ENCODE assay signal across 20 cellular contexts in genomic region chr9:114409842-114410241, GRCh38. TPM values are rescaled to one million over a fixed set of nuclear protein-coding genes. Genes with fewer than 3 reads are reported as not detected.
A peak's percentile ranks its signal among the peaks of the same experiment; 100 is the strongest.
DNase-seq lines count a peak whose midpoint lies in the region; ATAC-seq and TF ChIP-seq lines count a peak whose summit lies in the region.
"Had no signal": no experiment of that assay in that cellular context is flagged by ENCODE, and none has a peak within 500 bp of the region (broad histone marks: within the 10 kb centered on the region; RNA-seq: fewer than 3 reads in every experiment).

No MANE protein-coding gene starts in this region.

- H3K4me1 Mint-ChIP-seq in CD14-positive monocyte: peaks cover 21% of the 10 kb centered on the region
- peaks cover 37% of the 10 kb centered on the region for H3K4me1 Mint-ChIP-seq in WTC11
- H3K4me1 Mint-ChIP-seq in neural crest cell: peaks cover 38% of the 10 kb centered on the region

- H3K36me3 Mint-ChIP-seq in CD14-positive monocyte (no peaks in the 10 kb centered on the region), WTC11 (no peaks in the 10 kb centered on the region), neural crest cell (ENCODE audit: low read depth) (no peaks in the 10 kb centered on the region)
- H3K36me3 Mint-ChIP-seq: CD8-positive, alpha-beta memory T cell; IgD-negative memory B cell had no signal

- no peaks in the 10 kb centered on the region for H3K9me3 ChIP-seq in HEK293 (ENCODE audit: control insufficient read depth, insufficient read depth, low read depth, low read length)
- H3K9me3 ChIP-seq: A549 had no signal

- H3K36me3 ChIP-seq in HEK293 (ENCODE audit: control insufficient read depth in 2 of 2, insufficient read depth in 1 of 2, low read length in 2 of 2): no peaks in the 10 kb centered on the region

- CTCF ChIA-PET in HEK293 (lab: Yijun Ruan, JAX): interaction anchor here (0.6 to 9.0 kb wide), 3 partner anchors 25 to 934 kb away, joined by 3 to 120 read pairs (median 6); no protein-coding TSS in a partner anchor
- CTCF ChIA-PET in WTC11 (lab: Charles Lee): interaction anchor here (0.7 to 6.0 kb wide), 5 partner anchors 10 to 497 kb away, joined by 3 to 130 read pairs (median 5); partner anchors contain the start of gene TEX53

- no peak for DNase-seq in CD14-positive monocyte (ENCODE audit: low spot score)
- no peak for DNase-seq in WTC11 (ENCODE audit: low spot score)
- no peak for DNase-seq in neural crest cell (ENCODE audit: low read depth, low spot score)
- no peak for DNase-seq in foreskin melanocyte
- DNase-seq in effector CD4-positive, alpha-beta T cell: no peak
- DNase-seq: C1 segment of cervical spinal cord; CD8-positive, alpha-beta memory T cell; DMS153; DND-41; H9; NCI-H1048; NCI-H1694; NCI-H2029 treated with DMSO at 0.1 percent for 48 hours; NCI-H2227 treated with DMSO at 0.1 percent for 48 hours; NCI-H510A had no signal

- POLR2A ChIA-PET in HEK293 (lab: Yijun Ruan, JAX): no interaction called here
- POLR2A ChIA-PET in WTC11 (lab: Charles Lee): no interaction called here

- intact Hi-C loops in CD14-positive monocyte (cut with micrococcal nuclease): loop anchor here (5.0 to 10.0 kb wide), 2 partner anchors 75 to 77 kb away; no protein-coding TSS in a partner anchor

- H3K4me3 Mint-ChIP-seq in CD14-positive monocyte (no peak overlapping the region), WTC11 (no peak overlapping the region), neural crest cell (no peak overlapping the region)
- H3K4me3 Mint-ChIP-seq: CD8-positive, alpha-beta memory T cell; H9 had no signal

- H3K27me3 Mint-ChIP-seq in CD14-positive monocyte (ENCODE audit: low read depth in 3 of 3): peaks cover 0 to 4% (median 1%) of the 10 kb centered on the region in 3 donors
- H3K27me3 Mint-ChIP-seq in WTC11 (ENCODE audit: low read depth): no peaks in the 10 kb centered on the region
- H3K27me3 Mint-ChIP-seq in neural crest cell (ENCODE audit: low read depth): no peaks in the 10 kb centered on the region

- ATAC-seq in WTC11 (no peak), HG03571 (IDR thresholded peaks at IDR 0.05; ENCODE audit: unreplicated experiment) (no peak)
- ATAC-seq: A549, SK-N-SH treated with all-trans-retinoic acid at 6 μM for 48 hours had no signal

- TF ChIP-seq CTCF in CD14-positive monocyte (IDR thresholded peaks at IDR 0.05) (no peak), HEK293 (tag by site-specific recombination; IDR thresholded peaks at IDR 0.05) (no peak), WTC11 (IDR thresholded peaks at IDR 0.05) (no peak), neural crest cell (conservative IDR thresholded peaks at IDR 0.05) (no peak)

- H3K9me3 Mint-ChIP-seq in CD14-positive monocyte (peaks cover 0 to 2% (median 0%) of the 10 kb centered on the region in 7 donors), WTC11 (no peaks in the 10 kb centered on the region), neural crest cell (no peaks in the 10 kb centered on the region)
- H3K9me3 Mint-ChIP-seq: H9, IgD-negative memory B cell had no signal

- no peak overlapping the region for H3K27ac ChIP-seq in HEK293 (ENCODE audit: extremely low read depth, low read depth, low read length)
- H3K27ac ChIP-seq: A549 had no signal

- H3K27ac Mint-ChIP-seq in CD14-positive monocyte: peak overlapping the region in 4 of 7 donors; percentile 28 to 72 (median 42)
- no peak overlapping the region for H3K27ac Mint-ChIP-seq in WTC11
- H3K27ac Mint-ChIP-seq in neural crest cell (ENCODE audit: unreplicated experiment): peak overlapping the region; percentile 94
- H3K27ac Mint-ChIP-seq: H9, IgD-negative memory B cell had no signal

- no peak overlapping the region for H3K4me3 ChIP-seq in HEK293 (ENCODE audit: low read depth, low read length)
- H3K4me3 ChIP-seq: A549 had no signal

- no peaks in the 10 kb centered on the region for H3K4me1 ChIP-seq in HEK293 (ENCODE audit: control insufficient read depth, insufficient read depth, low read length)
- H3K4me1 ChIP-seq: A549 had no signal

TF ChIP-seq in HEK293, 187 proteins besides CTCF, POLR2A, EP300 and RAD21:
- TF ChIP-seq ZNF391 (tag by site-specific recombination; IDR thresholded peaks at IDR 0.05; ENCODE audit: borderline replicate concordance, low read depth): no peak
- TF ChIP-seq ZNF623 (tag by site-specific recombination; IDR thresholded peaks at IDR 0.05): peak; percentile 93
- no peak for TF ChIP-seq ZNF664 (tag by site-specific recombination; IDR thresholded peaks at IDR 0.05)

TF ChIP-seq in WTC11, 78 proteins besides CTCF, POLR2A, EP300 and RAD21:
- TF ChIP-seq GTF2I (CRISPR knock-in tag; conservative IDR thresholded peaks at IDR 0.05) (peak; percentile 58; the same call in 1 of the 2 replicates), ESRRA (CRISPR knock-in tag; IDR thresholded peaks at IDR 0.05; ENCODE audit: borderline replicate concordance) (no peak), HMGXB4 (CRISPR knock-in tag; IDR thresholded peaks at IDR 0.05) (no peak), SMAD4 (CRISPR knock-in tag; IDR thresholded peaks at IDR 0.05) (no peak)

RNA-seq across cellular contexts. Expression of gene AKNA, which starts 22.1 kb away (rescaled TPM):
- 1 to 10 TPM; 3.3 to 7.3 TPM for polyA plus RNA-seq in CD14-positive monocyte
- total RNA-seq in WTC11 (2021) (26.0 to 29.3 TPM (median 27.5 TPM) in 3 replicates), neural crest cell (13.4 and 16.6 TPM in 2 replicates)
